8 cellular contexts compared by ENCODE assay signal in genomic region chr14:50559990-50560928, GRCh38. TPM values are rescaled to one million over a fixed set of nuclear protein-coding genes. Genes with fewer than 3 reads are reported as not detected.
DNase-seq lines count a peak whose midpoint lies in the region; ATAC-seq, FAIRE-seq and TF ChIP-seq lines count a peak whose summit lies in the region.

Gene ATL1, plus strand, starts transcription at chr14:50560145. Its CDS starts 121 bp downstream, at chr14:50560266.

- H3K4me2 ChIP-seq in endothelial cell of umbilical vein (ENCODE audit: insufficient read depth, low read length) = peak within 1 kb of the TSS; percentile 94

- no peaks in the 10 kb centered on the region for H3K79me2 ChIP-seq in endothelial cell of umbilical vein (ENCODE audit: control insufficient read depth, insufficient read depth, low read length)

- peaks cover 23% of the 10 kb centered on the region in 2 experiments for H3K27me3 ChIP-seq in endothelial cell of umbilical vein (ENCODE audit: control insufficient read depth in 2 of 2, insufficient read depth in 2 of 2, low read length in 2 of 2)

- no peak for TF ChIP-seq CTCF in Calu3 (IDR thresholded peaks at IDR 0.05; ENCODE audit: unreplicated experiment)
- TF ChIP-seq CTCF in endothelial cell of umbilical vein (IDR thresholded peaks at IDR 0.05; ENCODE audit: extremely low read depth in 1 of 2, insufficient read depth in 1 of 2, low read depth in 1 of 2, low read length in 2 of 2) = no peak
- no peak for TF ChIP-seq CTCF in D721Med (IDR thresholded peaks at IDR 0.05; ENCODE audit: insufficient read depth, missing control alignments)

- H3K4me1 Mint-ChIP-seq in Calu3 (ENCODE audit: low read depth, unreplicated experiment) = no peaks in the 10 kb centered on the region
- H3K4me1 Mint-ChIP-seq in memory B cell = peaks cover 11% of the 10 kb centered on the region

- H3K9me3 ChIP-seq in endothelial cell of umbilical vein (replicated peaks; ENCODE audit: control insufficient read depth, insufficient read depth, low read length) = no peaks in the 10 kb centered on the region

- peak; percentile 51 for DNase-seq in Calu3
- peak; percentile 77 for DNase-seq in NCI-H526 treated with DMSO at 0.1 percent for 48 hours (lab: John Stamatoyannopoulos, UW)
- DNase-seq in activated T-cell treated with anti-CD3 and anti-CD28 coated beads for 1 hour (ENCODE audit: low read depth) = peak; percentile 9
- peak; percentile 59 for DNase-seq in endothelial cell of umbilical vein (ENCODE audit: low read depth, low spot score)
- peak; percentile 6 to 32 for DNase-seq in memory B cell (ENCODE audit: low spot score in 2 of 2)
- peak; percentile 23 to 25 for DNase-seq in stimulated activated CD8-positive, alpha-beta memory T cell treated with anti-CD3 and anti-CD28 coated beads, Interleukin-2, amount 100 ng/mL, for 48 hours (ENCODE audit: low read depth in 2 of 2)
- DNase-seq in D721Med (ENCODE audit: insufficient read length, low spot score) = no peak

- no peaks in the 10 kb centered on the region for H3K9me1 ChIP-seq in endothelial cell of umbilical vein (replicated peaks; ENCODE audit: control insufficient read depth, extremely low read depth, insufficient read depth, low read length)

- H3K4me3 ChIP-seq in endothelial cell of umbilical vein (replicated peaks in 1 of 3; ENCODE audit: insufficient read depth in 1 of 3, low read depth in 1 of 3, low read length in 3 of 3) = peak within 1 kb of the TSS; percentile 59 to 92 (median 90)

- dilution Hi-C loops in endothelial cell of umbilical vein (cut with MboI; ENCODE audit: extremely low pct_ligation_motif_present, low sequenced_read_pairs) = loop anchor here (25.0 kb wide), 1 partner anchor 152 kb away; no protein-coding TSS in a partner anchor

- H2AFZ ChIP-seq in endothelial cell of umbilical vein (ENCODE audit: low read depth, low read length) = peak within 1 kb of the TSS; percentile 96

- no peak for TF ChIP-seq POLR2A in endothelial cell of umbilical vein (IDR thresholded peaks at IDR 0.05; ENCODE audit: low read depth, low read length)

- H3K27ac ChIP-seq in endothelial cell of umbilical vein (ENCODE audit: insufficient read depth, low read depth, low read length) = no peak within 1 kb of the TSS

- POLR2A ChIA-PET in endothelial cell of umbilical vein (lab: Charles Lee) = no interaction called here

- peaks cover 11% of the 10 kb centered on the region for H3K4me1 ChIP-seq in endothelial cell of umbilical vein (ENCODE audit: control insufficient read depth, extremely low read depth, insufficient read depth, low read length)

- intact Hi-C loops in Calu3 (cut with micrococcal nuclease; ENCODE audit: unreplicated experiment) (no loop called here), endothelial cell of umbilical vein (cut with micrococcal nuclease) (loop anchor here (1.0 kb wide), 1 partner anchor 327 kb away; no protein-coding TSS in a partner anchor)

- H3K27me3 Mint-ChIP-seq in Calu3 (ENCODE audit: unreplicated experiment) = peaks cover 47% of the 10 kb centered on the region
- H3K27me3 Mint-ChIP-seq in memory B cell = peaks cover 19% of the 10 kb centered on the region

- H3K9me3 Mint-ChIP-seq in Calu3 (ENCODE audit: low read depth, unreplicated experiment) (no peaks in the 10 kb centered on the region), memory B cell (no peaks in the 10 kb centered on the region)

- CTCF ChIA-PET in Calu3 (lab: Charles Lee) (no interaction called here), endothelial cell of umbilical vein (lab: Charles Lee) (interaction anchor here (0.6 to 2.4 kb wide), 11 partner anchors 15 to 698 kb away, joined by 3 to 14 read pairs (median 4); partner anchors contain the start of genes DMAC2L, L2HGDH, MAP4K5 and SAV1)

- peak within 1 kb of the TSS; percentile 59 for H3K9ac ChIP-seq in endothelial cell of umbilical vein (replicated peaks; ENCODE audit: extremely low read depth, insufficient read depth, low read length)

- FAIRE-seq in endothelial cell of umbilical vein (lab: Jason Lieb, UNC) = peak; percentile 66
- FAIRE-seq in D721Med (lab: Jason Lieb, UNC) = no peak

- H3K4me3 Mint-ChIP-seq in Calu3 (ENCODE audit: low read depth, unreplicated experiment) (peak within 1 kb of the TSS; percentile 70), memory B cell (peak within 1 kb of the TSS; percentile 85)

- no peaks in the 10 kb centered on the region for H4K20me1 ChIP-seq in endothelial cell of umbilical vein (replicated peaks; ENCODE audit: control insufficient read depth, extremely low read depth, insufficient read depth, low read length)

- H3K27ac Mint-ChIP-seq in Calu3 (ENCODE audit: unreplicated experiment) (no peak within 1 kb of the TSS), memory B cell (no peak within 1 kb of the TSS)

- no peaks in the 10 kb centered on the region for H3K36me3 ChIP-seq in endothelial cell of umbilical vein (ENCODE audit: control insufficient read depth in 2 of 2, extremely low read depth in 1 of 2, insufficient read depth in 2 of 2, low read length in 2 of 2)

- BruUV-seq in Calu3 (replicated peaks; lab: Mats Ljungman, UMichigan) (no TSS peak), endothelial cell of umbilical vein (replicated peaks; lab: Mats Ljungman, UMichigan) (no TSS peak)

- H3K36me3 Mint-ChIP-seq in Calu3 (ENCODE audit: insufficient read depth, unreplicated experiment) (peaks cover 13% of the 10 kb centered on the region), memory B cell (peaks cover 2% of the 10 kb centered on the region)

- peak; percentile 52 for ATAC-seq in HG02884 (IDR thresholded peaks at IDR 0.05; ENCODE audit: unreplicated experiment)
- ATAC-seq in memory B cell (ENCODE audit: low read depth) = peak; percentile 74

TF ChIP-seq in endothelial cell of umbilical vein, 7 proteins besides CTCF, POLR2A, EP300 and RAD21:
- TF ChIP-seq EZH2 (IDR thresholded peaks at IDR 0.05; ENCODE audit: borderline replicate concordance, low read depth, low read length, severe bottlenecking) = peak; percentile 18
- TF ChIP-seq POLR2AphosphoS5 (IDR thresholded peaks at IDR 0.05; ENCODE audit: insufficient read depth, low read depth, low read length) = no peak
- no peak for TF ChIP-seq GATA2 (IDR thresholded peaks at IDR 0.05; ENCODE audit: insufficient read depth, insufficient read length, low read depth, low read length)
- TF ChIP-seq MAX (IDR thresholded peaks at IDR 0.05; ENCODE audit: insufficient read depth, insufficient read length) = no peak
TF ChIP-seq in endothelial cell of umbilical vein: peak in this region for 1.

RNA-seq across cellular contexts. Expression of gene ATL1, which starts in this region (rescaled TPM):
- total RNA-seq in Calu3 (2022) (3.1 and 4.9 TPM in 2 replicates), endothelial cell of umbilical vein (2.8 and 5.1 TPM in 2 replicates)
- polyA plus RNA-seq in endothelial cell of umbilical vein = 1.1 and 1.4 TPM in 2 replicates
- polyA plus RNA-seq in endothelial cell of umbilical vein (2011; cell fraction: cytosol; rRNA removed) = 1.5 TPM in 2 replicates
- 0.91 and 1.0 TPM in 2 replicates for polyA plus RNA-seq in endothelial cell of umbilical vein (2011; cell fraction: nucleus; rRNA removed)
- polyA plus RNA-seq in endothelial cell of umbilical vein (2012) = 2.3 TPM in 2 replicates
- polyA minus RNA-seq in endothelial cell of umbilical vein = 6.8 and 8.7 TPM in 2 replicates
- not detected for polyA minus RNA-seq in endothelial cell of umbilical vein (2011; cell fraction: cytosol; rRNA and poly(A)+ RNA removed)
- 1.3 and 1.7 TPM in 2 replicates for polyA minus RNA-seq in endothelial cell of umbilical vein (2011; cell fraction: nucleus; rRNA and poly(A)+ RNA removed)
